18 cellular contexts compared by ENCODE assay signal in the genomic region with DNA sequence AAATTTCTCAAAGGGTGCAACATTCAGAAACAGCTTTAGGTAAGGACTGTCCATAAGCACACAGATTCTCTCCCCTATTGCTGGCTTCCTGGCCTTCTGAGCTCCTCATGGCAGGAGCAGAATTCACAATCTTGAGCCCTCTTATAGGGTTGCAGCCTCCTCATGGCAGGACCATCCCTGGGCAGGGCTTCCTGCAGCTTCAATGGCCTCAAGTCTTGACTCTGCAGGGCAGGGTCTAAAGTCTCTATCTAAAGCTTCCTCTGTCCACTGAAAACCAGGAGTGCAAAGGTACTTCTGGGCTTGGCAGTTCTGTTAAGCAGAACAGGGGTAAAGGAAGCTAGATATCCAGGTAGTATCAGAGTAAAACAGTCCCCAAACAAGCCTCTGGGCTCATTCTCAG. TPM values are rescaled to one million over a fixed set of nuclear protein-coding genes. Genes with fewer than 3 reads are reported as not detected.
DNase-seq lines count a peak whose midpoint lies in the region; ATAC-seq and TF ChIP-seq lines count a peak whose summit lies in the region.
"Had no signal": no experiment of that assay in that cellular context is flagged by ENCODE, and none has a peak within 500 bp of the region (broad histone marks: within the 10 kb centered on the region; RNA-seq: fewer than 3 reads in every experiment).

No MANE protein-coding gene starts in this region.

- peaks cover 0 to under 1% of the 10 kb centered on the region in 2 donors for H3K27me3 Mint-ChIP-seq in T-cell
- H3K27me3 Mint-ChIP-seq: B cell; CD4-positive, alpha-beta T cell had no signal

- no peak overlapping the region for H3K4me3 Mint-ChIP-seq in stimulated activated effector memory CD8-positive, alpha-beta T cell treated with anti-CD3 and anti-CD28 coated beads, Interleukin-12 subunit alpha, Interleukin-12 subunit beta, amount 100 ng/mL, for 72 hours
- H3K4me3 Mint-ChIP-seq in T-cell: no peak overlapping the region
- H3K4me3 Mint-ChIP-seq: B cell; CD4-positive, alpha-beta T cell; CD8-positive, alpha-beta T cell had no signal

- H3K4me3 ChIP-seq in SK-N-SH (ENCODE audit: low read depth in 2 of 2, low read length in 1 of 2) (no peak overlapping the region), esophagus muscularis mucosa (no peak overlapping the region)
- H3K4me3 ChIP-seq: A549; BLaER1 treated with 17β-estradiol and CSF1 and Interleukin-3, amounts not matched to agents 10 nM and 100 nM had no signal

- DNase-seq in SK-N-SH: no peak
- DNase-seq in esophagus muscularis mucosa (ENCODE audit: extremely low spot score): peak; percentile 70
- DNase-seq in stimulated activated effector memory CD8-positive, alpha-beta T cell treated with anti-CD3 and anti-CD28 coated beads, Interleukin-12 subunit alpha, Interleukin-12 subunit beta, amount 100 ng/mL, for 72 hours (ENCODE audit: low spot score in 2 of 2): no peak
- DNase-seq in NCI-H2171 treated with DMSO at 0.1 percent for 48 hours (lab: John Stamatoyannopoulos, UW): no peak
- no peak for DNase-seq in T-cell
- DNase-seq: AML-193; Caco-2; Calu3; CD4-positive, alpha-beta T cell; CD8-positive, alpha-beta T cell; GF-D8 had no signal

- TF ChIP-seq CTCF in SK-N-SH (IDR thresholded peaks at IDR 0.05) (no peak), esophagus muscularis mucosa (IDR thresholded peaks at IDR 0.05) (no peak)

- no peak for TF ChIP-seq RAD21 in SK-N-SH (IDR thresholded peaks at IDR 0.05; ENCODE audit: low read length)

- H4K20me1 ChIP-seq in SK-N-SH (ENCODE audit: insufficient read depth): no peaks in the 10 kb centered on the region
- H4K20me1 ChIP-seq: BLaER1 treated with 17β-estradiol and CSF1 and Interleukin-3, amounts not matched to agents 10 nM and 100 nM had no signal

- no peaks in the 10 kb centered on the region for H3K36me3 Mint-ChIP-seq in stimulated activated effector memory CD8-positive, alpha-beta T cell treated with anti-CD3 and anti-CD28 coated beads, Interleukin-12 subunit alpha, Interleukin-12 subunit beta, amount 100 ng/mL, for 72 hours
- peaks cover 24% of the 10 kb centered on the region for H3K36me3 Mint-ChIP-seq in T-cell

- H3K4me1 Mint-ChIP-seq in stimulated activated effector memory CD8-positive, alpha-beta T cell treated with anti-CD3 and anti-CD28 coated beads, Interleukin-12 subunit alpha, Interleukin-12 subunit beta, amount 100 ng/mL, for 72 hours: no peaks in the 10 kb centered on the region
- H3K4me1 Mint-ChIP-seq in T-cell: no peaks in the 10 kb centered on the region
- H3K4me1 Mint-ChIP-seq: B cell had no signal

- H3K9me3 Mint-ChIP-seq in stimulated activated effector memory CD8-positive, alpha-beta T cell treated with anti-CD3 and anti-CD28 coated beads, Interleukin-12 subunit alpha, Interleukin-12 subunit beta, amount 100 ng/mL, for 72 hours: peaks cover under 1% of the 10 kb centered on the region
- peaks cover under 1 to 4% (median 3%) of the 10 kb centered on the region in 3 donors for H3K9me3 Mint-ChIP-seq in T-cell

- no peak for TF ChIP-seq POLR2A in esophagus muscularis mucosa (IDR thresholded peaks at IDR 0.05; ENCODE audit: low read depth)

- CTCF ChIA-PET in SK-N-SH (lab: Yijun Ruan, JAX): interaction anchor here (3.0 to 7.0 kb wide), 3 partner anchors 11 to 104 kb away, joined by 14 to 46 read pairs (median 43); no protein-coding TSS in a partner anchor
- CTCF ChIA-PET in T-cell (lab: Charles Lee): interaction anchor here in 1 of 2 donors (1.2 kb wide), 1 partner anchor 10 kb away, joined by 7 read pairs; no protein-coding TSS in a partner anchor

- H3K4me1 ChIP-seq in SK-N-SH (ENCODE audit: control insufficient read depth in 1 of 2, insufficient read depth in 2 of 2, low read depth in 1 of 2, low read length in 1 of 2) (peaks cover 0 to 13% of the 10 kb centered on the region in 2 experiments; a peak in 2 of 4 replicates), esophagus muscularis mucosa (peaks cover 24 to 36% (median 32%) of the 10 kb centered on the region in 4 donors)
- H3K4me1 ChIP-seq: A549; BLaER1 treated with 17β-estradiol and CSF1 and Interleukin-3, amounts not matched to agents 10 nM and 100 nM; Caco-2 had no signal

- intact Hi-C loops in esophagus muscularis mucosa (cut with DNase I): no loop called here

- H3K9me3 ChIP-seq in SK-N-SH: 0 out of 2 replicates have a peak, but pooled peaks cover 1% of the 10 kb centered on the region
- H3K9me3 ChIP-seq in esophagus muscularis mucosa: no peaks in the 10 kb centered on the region

- H3K4me2 ChIP-seq in SK-N-SH: no peak overlapping the region
- H3K4me2 ChIP-seq: A549; BLaER1 treated with 17β-estradiol and CSF1 and Interleukin-3, amounts not matched to agents 10 nM and 100 nM had no signal

- peak; percentile 30; the same call in 2 of the 3 replicates for ATAC-seq in SK-N-SH treated with all-trans-retinoic acid at 6 μM for 48 hours
- ATAC-seq in stimulated activated effector memory CD8-positive, alpha-beta T cell treated with anti-CD3 and anti-CD28 coated beads, Interleukin-12 subunit alpha, Interleukin-12 subunit beta, amount 100 ng/mL, for 72 hours: peak; percentile 37
- no peak for ATAC-seq in T-cell (replicated peaks in 1 of 4)
- ATAC-seq: CD8-positive, alpha-beta T cell had no signal

- H3K9me2 ChIP-seq in SK-N-SH: no peaks in the 10 kb centered on the region

- no peak overlapping the region for H3K9ac ChIP-seq in SK-N-SH
- H3K9ac ChIP-seq: BLaER1 treated with 17β-estradiol and CSF1 and Interleukin-3, amounts not matched to agents 10 nM and 100 nM had no signal

- no peak overlapping the region for H2AFZ ChIP-seq in SK-N-SH (ENCODE audit: low read depth)

- POLR2A ChIA-PET in SK-N-SH (lab: Yijun Ruan, JAX) (no interaction called here), T-cell (lab: Charles Lee) (no interaction called here)

- no peak overlapping the region for H3K27ac ChIP-seq in SK-N-SH (ENCODE audit: low read depth in 2 of 2, low read length in 1 of 2)
- no peak overlapping the region for H3K27ac ChIP-seq in esophagus muscularis mucosa (replicated peaks in 1 of 4)
- H3K27ac ChIP-seq: 22Rv1; A549; BLaER1 treated with 17β-estradiol and CSF1 and Interleukin-3, amounts not matched to agents 10 nM and 100 nM; C4-2B had no signal

- no peak overlapping the region for H3K27ac Mint-ChIP-seq in stimulated activated effector memory CD8-positive, alpha-beta T cell treated with anti-CD3 and anti-CD28 coated beads, Interleukin-12 subunit alpha, Interleukin-12 subunit beta, amount 100 ng/mL, for 72 hours
- H3K27ac Mint-ChIP-seq in T-cell: no peak overlapping the region
- H3K27ac Mint-ChIP-seq: B cell; CD4-positive, alpha-beta T cell; CD8-positive, alpha-beta T cell had no signal

- TF ChIP-seq EP300 in SK-N-SH (IDR thresholded peaks at IDR 0.05; ENCODE audit: borderline replicate concordance in 1 of 2, low read depth in 1 of 2, low read length in 1 of 2) (no peak), esophagus muscularis mucosa (IDR thresholded peaks at IDR 0.05) (no peak)

- H3K27me3 ChIP-seq in SK-N-SH (ENCODE audit: insufficient read depth) (no peaks in the 10 kb centered on the region), esophagus muscularis mucosa (peaks cover 0 to 3% (median 0%) of the 10 kb centered on the region in 4 donors)
- H3K27me3 ChIP-seq: BLaER1 treated with 17β-estradiol and CSF1 and Interleukin-3, amounts not matched to agents 10 nM and 100 nM had no signal

- peaks cover 0 to 36% of the 10 kb centered on the region in 2 experiments for H3K36me3 ChIP-seq in SK-N-SH (replicated peaks in 1 of 2; ENCODE audit: control insufficient read depth in 1 of 2, insufficient read depth in 2 of 2, low read length in 1 of 2)
- peaks cover 0 to 35% (median 15%) of the 10 kb centered on the region in 4 donors for H3K36me3 ChIP-seq in esophagus muscularis mucosa

- H3K79me2 ChIP-seq in SK-N-SH (ENCODE audit: insufficient read depth): no peaks in the 10 kb centered on the region

- H3F3A ChIP-seq in SK-N-SH (replicated peaks; ENCODE audit: insufficient read depth): no peaks in the 10 kb centered on the region

TF ChIP-seq in SK-N-SH treated with all-trans-retinoic acid at 6 μM for 48 hours, 23 proteins besides CTCF, POLR2A, EP300 and RAD21 (continues in another document):
- TF ChIP-seq SNAI2 (CRISPR knock-in tag; IDR thresholded peaks at IDR 0.05): no peak

TF ChIP-seq in SK-N-SH, 30 proteins besides CTCF, POLR2A, EP300 and RAD21 (continues in another document):
- TF ChIP-seq FOXJ3 (CRISPR knock-in tag; IDR thresholded peaks at IDR 0.05): no peak
- TF ChIP-seq, protein P1, sequence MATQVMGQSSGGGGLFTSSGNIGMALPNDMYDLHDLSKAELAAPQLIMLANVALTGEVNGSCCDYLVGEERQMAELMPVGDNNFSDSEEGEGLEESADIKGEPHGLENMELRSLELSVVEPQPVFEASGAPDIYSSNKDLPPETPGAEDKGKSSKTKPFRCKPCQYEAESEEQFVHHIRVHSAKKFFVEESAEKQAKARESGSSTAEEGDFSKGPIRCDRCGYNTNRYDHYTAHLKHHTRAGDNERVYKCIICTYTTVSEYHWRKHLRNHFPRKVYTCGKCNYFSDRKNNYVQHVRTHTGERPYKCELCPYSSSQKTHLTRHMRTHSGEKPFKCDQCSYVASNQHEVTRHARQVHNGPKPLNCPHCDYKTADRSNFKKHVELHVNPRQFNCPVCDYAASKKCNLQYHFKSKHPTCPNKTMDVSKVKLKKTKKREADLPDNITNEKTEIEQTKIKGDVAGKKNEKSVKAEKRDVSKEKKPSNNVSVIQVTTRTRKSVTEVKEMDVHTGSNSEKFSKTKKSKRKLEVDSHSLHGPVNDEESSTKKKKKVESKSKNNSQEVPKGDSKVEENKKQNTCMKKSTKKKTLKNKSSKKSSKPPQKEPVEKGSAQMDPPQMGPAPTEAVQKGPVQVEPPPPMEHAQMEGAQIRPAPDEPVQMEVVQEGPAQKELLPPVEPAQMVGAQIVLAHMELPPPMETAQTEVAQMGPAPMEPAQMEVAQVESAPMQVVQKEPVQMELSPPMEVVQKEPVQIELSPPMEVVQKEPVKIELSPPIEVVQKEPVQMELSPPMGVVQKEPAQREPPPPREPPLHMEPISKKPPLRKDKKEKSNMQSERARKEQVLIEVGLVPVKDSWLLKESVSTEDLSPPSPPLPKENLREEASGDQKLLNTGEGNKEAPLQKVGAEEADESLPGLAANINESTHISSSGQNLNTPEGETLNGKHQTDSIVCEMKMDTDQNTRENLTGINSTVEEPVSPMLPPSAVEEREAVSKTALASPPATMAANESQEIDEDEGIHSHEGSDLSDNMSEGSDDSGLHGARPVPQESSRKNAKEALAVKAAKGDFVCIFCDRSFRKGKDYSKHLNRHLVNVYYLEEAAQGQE (IDR thresholded peaks at IDR 0.05; ENCODE audit: low read depth, low read length): no peak
- TF ChIP-seq YY1 (IDR thresholded peaks at IDR 0.05; ENCODE audit: low read depth): no peak
- no peak for TF ChIP-seq RFX5 (IDR thresholded peaks at IDR 0.05; ENCODE audit: low read length)

RNA-seq across cellular contexts. Expression of a gene that starts 28.7 kb away (rescaled TPM):
- polyA plus RNA-seq in SK-N-SH (2012; rRNA removed): 11.3 and 16.9 TPM in 2 replicates
- 7.1 and 10.0 TPM in 2 replicates for polyA plus RNA-seq in SK-N-SH (2012; cell fraction: cytosol; rRNA removed)
- polyA plus RNA-seq in SK-N-SH (2012; cell fraction: nucleus; rRNA removed): 43.6 and 49.5 TPM in 2 replicates
- 10 to 100 TPM in 2 of 4 donors, 1 to 10 TPM in 2; 8.3 to 18.3 (median 12.1) TPM for total RNA-seq in esophagus muscularis mucosa
- under 1 TPM; 0.05 to 0.33 (median 0.19) TPM for total RNA-seq in T-cell
- total RNA-seq: Caco-2; CD8-positive, alpha-beta T cell had no signal

RNA-seq across cellular contexts. Expression of a gene that starts 59.1 kb away (rescaled TPM):
- 0.54 and 1.2 TPM in 2 replicates for polyA plus RNA-seq in SK-N-SH (2012; rRNA removed)
- 0.84 and 1.2 TPM in 2 replicates for polyA plus RNA-seq in SK-N-SH (2012; cell fraction: cytosol; rRNA removed)
- polyA plus RNA-seq in SK-N-SH (2012; cell fraction: nucleus; rRNA removed): 2.8 and 4.4 TPM in 2 replicates
- total RNA-seq in esophagus muscularis mucosa: 10 to 100 TPM; 12.8 to 19.9 (median 17.1) TPM
- 10 to 100 TPM; 32.0 to 47.5 (median 37.5) TPM for total RNA-seq in T-cell
- total RNA-seq: Caco-2 had no signal
- polyA plus RNA-seq: BJ had no signal

Comparison
In these comparisons a context has a peak if more than half of its experiments do, and no peak if none do; other contexts are left out.
1. ATAC-seq: peak in SK-N-SH treated with all-trans-retinoic acid at 6 μM for 48 hours (single experiment) and stimulated activated effector memory CD8-positive, alpha-beta T cell treated with anti-CD3 and anti-CD28 coated beads, Interleukin-12 subunit alpha, Interleukin-12 subunit beta, amount 100 ng/mL, for 72 hours (single experiment); none in T-cell (0 of 4).
2. RNA of a gene that starts 28.7 kb away (total RNA-seq): 8.3 to 18.3 TPM in esophagus muscularis mucosa; 0.05 to 0.33 TPM in T-cell; every median in the first group is over 4 times any median in the second.